ENCODE assay signal across 25 cellular contexts in genomic region chr5:108715408-108715807, GRCh38. TPM values are rescaled to one million over a fixed set of nuclear protein-coding genes. Genes with fewer than 3 reads are reported as not detected.
A peak's percentile ranks its signal among the peaks of the same experiment; 100 is the strongest.
DNase-seq lines count a peak whose midpoint lies in the region; ATAC-seq, FAIRE-seq and TF ChIP-seq lines count a peak whose summit lies in the region.
"Had no signal": no experiment of that assay in that cellular context is flagged by ENCODE, and none has a peak within 500 bp of the region (broad histone marks: within the 10 kb centered on the region; RNA-seq: fewer than 3 reads in every experiment).

No MANE protein-coding gene starts in this region.

- in situ Hi-C loops in GM12878 (cut with MboI), result no loop called here

- no peak overlapping the region for H3K4me3 Mint-ChIP-seq in GM23338

- intact Hi-C loops in GM12878 (cut with micrococcal nuclease; ENCODE audit: unreplicated experiment), result no loop called here

- no peak for FAIRE-seq in GM12878 (lab: Jason Lieb, UNC)
- FAIRE-seq: G401.6, GM12891 had no signal

- no peak for ATAC-seq in GM23338
- peak; percentile 49; the same call in 2 of the 3 replicates for ATAC-seq in GM12878
- ATAC-seq: PC-3, Right ventricle myocardium inferior had no signal

- no peaks in the 10 kb centered on the region for H3K79me1 ChIP-seq in neuronal stem cell (ENCODE audit: low read depth, low read length)

- H2AK5ac ChIP-seq in neuronal stem cell (ENCODE audit: low read depth, low read length), result no peak overlapping the region

- 85% methylated on average over 3 of the region's 3 CpGs for WGBS in GM12878 (ENCODE audit: insufficient coverage, insufficient replicate concordance, low lambda C conversion rate, missing lambda C conversion rate)
- WGBS in neuronal stem cell (ENCODE audit: extremely low coverage in 2 of 2, insufficient read length in 2 of 2, insufficient replicate concordance in 1 of 2), 2 donors, result no CpG with 5 or more reads among the region's 3 CpGs

- no peak overlapping the region for H3K23ac ChIP-seq in neuronal stem cell (ENCODE audit: low read depth, low read length, poor library complexity)

- no peak overlapping the region for H3K14ac ChIP-seq in neuronal stem cell (ENCODE audit: low read length)

- no peak overlapping the region for H3K18ac ChIP-seq in neuronal stem cell (ENCODE audit: low read length)

- CTCF ChIA-PET in GM12878 (lab: Yijun Ruan, JAX), result no interaction called here

- H2BK15ac ChIP-seq in neuronal stem cell (ENCODE audit: low read length), result no peak overlapping the region

- H4K20me1 ChIP-seq in GM23338 (replicated peaks; ENCODE audit: insufficient read depth), result no peaks in the 10 kb centered on the region
- H4K20me1 ChIP-seq in GM12878 (ENCODE audit: control insufficient read depth, insufficient read depth), result no peaks in the 10 kb centered on the region

- no peak for TF ChIP-seq RAD21 in GM12878 (IDR thresholded peaks at IDR 0.05; ENCODE audit: insufficient read depth, low read depth, low read length)

- POLR2A ChIA-PET in GM12878 (lab: Charles Lee), result no interaction called here

- TF ChIP-seq CTCF in GM23338 (conservative IDR thresholded peaks at IDR 0.05; ENCODE audit: low read depth in 2 of 2) (no peak), GM12878 (IDR thresholded peaks at IDR 0.05 in 2 of 3, conservative IDR thresholded peaks at IDR 0.05 in 1 of 3; ENCODE audit: control insufficient read depth in 2 of 3, extremely low read depth in 1 of 3, insufficient read depth in 1 of 3, low read depth in 3 of 3, low read length in 3 of 3) (no peak)

- RAD21 ChIA-PET in GM12878 (lab: Charles Lee; ENCODE audit: unreplicated experiment), result no interaction called here

- no peak overlapping the region for H2BK5ac ChIP-seq in neuronal stem cell (ENCODE audit: low read length)

- H3K27ac ChIP-seq in GM23338 (ENCODE audit: low read depth) (no peak overlapping the region), GM12878 (ENCODE audit: control insufficient read depth, insufficient read depth) (no peak overlapping the region), neuronal stem cell (replicated peaks; ENCODE audit: low read length) (no peak overlapping the region)
- H3K27ac ChIP-seq: 22Rv1, SJSA1 had no signal

- H3K9ac ChIP-seq in GM12878 (ENCODE audit: control insufficient read depth, insufficient read depth, low read length) (no peak overlapping the region), neuronal stem cell (ENCODE audit: low read depth, low read length, poor library complexity) (no peak overlapping the region)

- no peaks in the 10 kb centered on the region for H3K36me3 Mint-ChIP-seq in GM23338 (ENCODE audit: low read depth)

- no peaks in the 10 kb centered on the region for H3K27me3 Mint-ChIP-seq in GM23338 (ENCODE audit: insufficient read depth, low read depth, poor library complexity)

- DNase-seq in NCI-H82 (lab: John Stamatoyannopoulos, UW) (peak; percentile 59), NCI-H82 treated with DMSO at 0.1 percent for 48 hours (lab: John Stamatoyannopoulos, UW; ENCODE audit: unreplicated experiment) (no peak), GM23338 (ENCODE audit: low spot score) (no peak), GM12878 (ENCODE audit: low read depth, low spot score) (no peak), neuronal stem cell (ENCODE audit: low spot score) (no peak), NCI-H526 (lab: John Stamatoyannopoulos, UW) (no peak), NCI-H2107 treated with DMSO at 0.1 percent for 48 hours (lab: John Stamatoyannopoulos, UW; ENCODE audit: unreplicated experiment) (no peak)
- DNase-seq: ACHN; H7; KG1; MM.1S; NCI-H1048; NCI-H1417; NCI-H1694; NCI-H2081; NCI-H2171; NCI-H226; NCI-H510A; NK-92 treated with Interleukin-12 subunit alpha and Interleukin-12 subunit beta, amount 100 ng/mL, for 24 hours; PC-3 had no signal

- H3K79me2 ChIP-seq in GM23338 (replicated peaks; ENCODE audit: insufficient read depth) (no peaks in the 10 kb centered on the region), GM12878 (ENCODE audit: control insufficient read depth, insufficient read depth, low read length) (no peaks in the 10 kb centered on the region)

- TF ChIP-seq POLR2A in GM12878 (IDR thresholded peaks at IDR 0.05; ENCODE audit: low read depth, low read length), result no peak

- no peak overlapping the region for H2BK12ac ChIP-seq in neuronal stem cell (ENCODE audit: low read length)

- no peak for TF ChIP-seq EP300 in GM12878 (IDR thresholded peaks at IDR 0.05; ENCODE audit: borderline replicate concordance in 1 of 2, control insufficient read depth in 1 of 2, low read depth in 2 of 2, low read length in 2 of 2)

- 0 out of 2 replicates have a peak, but pooled peaks cover 7% of the 10 kb centered on the region for H3K4me1 ChIP-seq in GM23338 (ENCODE audit: insufficient read depth)
- H3K4me1 ChIP-seq in GM12878 (ENCODE audit: control insufficient read depth, insufficient read depth, low read length), result peaks cover 2% of the 10 kb centered on the region
- no peaks in the 10 kb centered on the region for H3K4me1 ChIP-seq in neuronal stem cell (ENCODE audit: control insufficient read depth in 2 of 2, insufficient read depth in 1 of 2, low read depth in 1 of 2, low read length in 2 of 2)
- H3K4me1 ChIP-seq: SJSA1 had no signal

- H2BK120ac ChIP-seq in neuronal stem cell (ENCODE audit: low read depth, low read length), result no peak overlapping the region

- H2AFZ ChIP-seq in GM23338 (peak overlapping the region; percentile 24), GM12878 (ENCODE audit: control insufficient read depth, low read depth, low read length) (no peak overlapping the region), neuronal stem cell (ENCODE audit: low read length) (peak overlapping the region; percentile 25)

- SMC1A ChIA-PET in GM12878 (lab: Charles Lee; ENCODE audit: uncharacterized antibody, unreplicated experiment), result no interaction called here

- no peak overlapping the region for H3K4me3 ChIP-seq in GM23338
- H3K4me3 ChIP-seq in GM12878, result no peak overlapping the region
- H3K4me3 ChIP-seq in neuronal stem cell (ENCODE audit: low read length in 2 of 2), result no peak overlapping the region
- H3K4me3 ChIP-seq: SJSA1 had no signal

- H3K9me2 ChIP-seq in GM23338 (ENCODE audit: insufficient read depth), result no peaks in the 10 kb centered on the region

- H3K36me3 ChIP-seq in GM23338 (ENCODE audit: insufficient read depth) (no peaks in the 10 kb centered on the region), GM12878 (ENCODE audit: control insufficient read depth in 2 of 2, insufficient read depth in 2 of 2, low read length in 1 of 2) (no peaks in the 10 kb centered on the region), neuronal stem cell (replicated peaks in 1 of 2; ENCODE audit: control insufficient read depth in 2 of 2, insufficient read depth in 2 of 2, low read length in 2 of 2) (no peaks in the 10 kb centered on the region)
- H3K36me3 ChIP-seq: SJSA1 had no signal

- H3K27ac Mint-ChIP-seq in GM23338, result no peak overlapping the region

- H3K9me3 Mint-ChIP-seq in GM23338, result no peaks in the 10 kb centered on the region

- H4K8ac ChIP-seq in neuronal stem cell (ENCODE audit: low read depth, low read length), result no peak overlapping the region

- no peaks in the 10 kb centered on the region for H3K27me3 ChIP-seq in GM23338 (ENCODE audit: insufficient read depth)
- H3K27me3 ChIP-seq in GM12878 (replicated peaks in 1 of 2; ENCODE audit: control insufficient read depth in 2 of 2, insufficient read depth in 2 of 2, low read length in 1 of 2), result no peaks in the 10 kb centered on the region
- no peaks in the 10 kb centered on the region for H3K27me3 ChIP-seq in neuronal stem cell (ENCODE audit: control insufficient read depth in 3 of 3, insufficient read depth in 3 of 3, low read depth in 1 of 3, low read length in 3 of 3)

- H3K4me2 ChIP-seq in GM23338 (no peak overlapping the region), GM12878 (ENCODE audit: control insufficient read depth, insufficient read depth) (no peak overlapping the region), neuronal stem cell (ENCODE audit: insufficient read depth, low read length, poor library complexity, severe bottlenecking) (no peak overlapping the region)

- BruUV-seq in GM12878 (replicated peaks; lab: Mats Ljungman, UMichigan), result no TSS peak

- H3K9me3 ChIP-seq in GM12878 (replicated peaks; ENCODE audit: control insufficient read depth, insufficient read depth, low read length) (no peaks in the 10 kb centered on the region), neuronal stem cell (replicated peaks in 1 of 2; ENCODE audit: control insufficient read depth in 2 of 2, insufficient read depth in 1 of 2, low read depth in 1 of 2, low read length in 2 of 2) (no peaks in the 10 kb centered on the region)
- H3K9me3 ChIP-seq: SJSA1 had no signal

- no peak overlapping the region for H3K4ac ChIP-seq in neuronal stem cell (ENCODE audit: low read length)

- no peak overlapping the region for H4K91ac ChIP-seq in neuronal stem cell (ENCODE audit: low read depth, low read length, poor library complexity)

- H3F3A ChIP-seq in GM23338 (replicated peaks; ENCODE audit: low read depth), result no peaks in the 10 kb centered on the region

- H3K4me1 Mint-ChIP-seq in GM23338, result peaks cover 6% of the 10 kb centered on the region

TF ChIP-seq in GM12878, 131 proteins besides CTCF, POLR2A, EP300 and RAD21:
- no peak for TF ChIP-seq SIN3A (IDR thresholded peaks at IDR 0.05; ENCODE audit: low read depth, low read length)
TF ChIP-seq in GM12878: peak in this region for 0.

RNA-seq across cellular contexts. Expression of gene FER, which starts 32.3 kb away (rescaled TPM):
- 14.2 and 17.4 TPM in 2 replicates for total RNA-seq in GM23338 (2014; rRNA removed; shearing (Covaris generic))
- polyA plus RNA-seq in GM23338 (2016; fragmentation: Nextera tagmentation; extraction: Ambion mirVana) (23.5 and 34.8 TPM in 2 replicates), GM12878 (2011; rRNA removed) (9.7 and 15.3 TPM in 2 replicates), GM12878 (2014; fragmentation: Illumina TruSeq; extraction: Trizol) (8.1 and 9.0 TPM in 2 replicates), GM12878 (2014; fragmentation: Nextera tagmentation; extraction: Ambion mirVana) (1 to 10 TPM; 4.4 to 9.5 TPM), GM12878 (2014; rRNA removed) (3.7 and 5.2 TPM in 2 replicates), GM12878 (2016; fragmentation: Nextera tagmentation; extraction: Ambion mirVana) (10 to 100 TPM; 11.7 to 17.7 TPM)
- total RNA-seq in GM12878 (2013; cell fraction: nucleolus; rRNA removed), result 175 and 181 TPM in 2 replicates
- total RNA-seq in GM12878 (2014; rRNA removed) (9.1 and 11.3 TPM in 2 replicates), GM12878 (2014; rRNA removed; fragmentation: Illumina TruSeq; extraction: Trizol) (16.9 and 19.1 TPM in 2 replicates), GM12878 (2021) (13.7 and 16.0 TPM in 2 replicates)
- polyA plus RNA-seq in GM12878 (2011; ENCODE audit: low read depth), result 3.4 TPM
- 3.0 and 4.5 TPM in 2 replicates for polyA plus RNA-seq in GM12878 (2011; cell fraction: cytosol; rRNA removed)
- polyA plus RNA-seq in GM12878 (2011; cell fraction: nucleus; rRNA removed), result 14.7 and 15.0 TPM in 2 replicates
- 3.9 and 4.5 TPM in 2 replicates for polyA plus RNA-seq in GM12878 (2012)
- polyA minus RNA-seq in GM12878 (2011; rRNA and poly(A)+ RNA removed), result 24.9 and 39.0 TPM in 2 replicates
- 9.6 and 11.4 TPM in 2 replicates for polyA minus RNA-seq in GM12878 (2011; cell fraction: cytosol; rRNA and poly(A)+ RNA removed)
- polyA minus RNA-seq in GM12878 (2011; cell fraction: nucleus; rRNA and poly(A)+ RNA removed), result 33.2 and 36.8 TPM in 2 replicates
- 10.3 TPM for polyA plus RNA-seq in neuronal stem cell (2013, experiment 1 of 2)
- polyA plus RNA-seq in neuronal stem cell (2013, experiment 2 of 2), result 8.9 TPM
